ENCODE assay signal across 29 cellular contexts in genomic region chr10:91684841-91685240, GRCh38. TPM values are rescaled to one million over a fixed set of nuclear protein-coding genes. Genes with fewer than 3 reads are reported as not detected.
DNase-seq lines count a peak whose midpoint lies in the region; ATAC-seq, FAIRE-seq and TF ChIP-seq lines count a peak whose summit lies in the region.
"Had no signal": no experiment of that assay in that cellular context is flagged by ENCODE, and none has a peak within 500 bp of the region (broad histone marks: within the 10 kb centered on the region; RNA-seq: fewer than 3 reads in every experiment).

No MANE protein-coding gene starts in this region.

- FAIRE-seq in urothelium cell line (lab: Jason Lieb, UNC) = no peak
- FAIRE-seq: D721Med, G401.6, GM12878 had no signal

- H3K4me1 ChIP-seq in adrenal gland (replicated peaks in 1 of 2) = peaks cover 0 to 11% of the 10 kb centered on the region in 2 donors

- DNase-seq in HCEC 1CT (peak; percentile 60), MG63 (peak; percentile 51), urothelium cell line (ENCODE audit: low spot score) (no peak), adrenal gland (no peak)
- DNase-seq: AML-193; CD4-positive, alpha-beta T cell; H7; Karpas-422; MV-4-11; NCI-H1105 treated with DMSO at 0.1 percent for 48 hours; NCI-H146; NCI-H1930; NCI-H2107; NCI-H446; NCI-H526; NCI-H82; NK-92 treated with Interleukin-12 subunit alpha and Interleukin-12 subunit beta, amount 100 ng/mL, for 24 hours; PC-9; RPMI8226; SHP77; T-cell had no signal

- H3K27me3 ChIP-seq in MG63 (no peaks in the 10 kb centered on the region), adrenal gland (no peaks in the 10 kb centered on the region)
- H3K27me3 ChIP-seq: BLaER1 treated with 17β-estradiol and CSF1 and Interleukin-3, amounts not matched to agents 10 nM and 100 nM had no signal

- no peaks in the 10 kb centered on the region for H3K27me3 Mint-ChIP-seq in activated T-helper 17 cell treated with anti-CD3 and anti-CD28 coated beads, Interleukin-2, amount 50 U/mL, for 72 hours
- H3K27me3 Mint-ChIP-seq: CD4-positive, alpha-beta T cell had no signal

- ATAC-seq in activated T-helper 17 cell treated with anti-CD3 and anti-CD28 coated beads, Interleukin-2, amount 50 U/mL, for 72 hours (replicated peaks) = peak; percentile 34
- ATAC-seq in GM19328 (IDR thresholded peaks at IDR 0.05; ENCODE audit: unreplicated experiment) (no peak), GM21367 (IDR thresholded peaks at IDR 0.05; ENCODE audit: unreplicated experiment) (no peak)
- ATAC-seq: GM12878, T-cell had no signal

- no peak overlapping the region for H3K4me3 Mint-ChIP-seq in activated T-helper 17 cell treated with anti-CD3 and anti-CD28 coated beads, Interleukin-2, amount 50 U/mL, for 72 hours
- H3K4me3 Mint-ChIP-seq: CD4-positive, alpha-beta T cell; T-cell had no signal

- no peak for TF ChIP-seq CTCF in adrenal gland (IDR thresholded peaks at IDR 0.05)

- no peaks in the 10 kb centered on the region for H3K9me3 Mint-ChIP-seq in activated T-helper 17 cell treated with anti-CD3 and anti-CD28 coated beads, Interleukin-2, amount 50 U/mL, for 72 hours
- H3K9me3 Mint-ChIP-seq: CD4-positive, alpha-beta T cell; T-cell had no signal

- WGBS in adrenal gland, 4 donors = 43 to 79% (median 72%) methylated on average over 2 of the region's 2 CpGs

- no peak overlapping the region for H3K27ac Mint-ChIP-seq in activated T-helper 17 cell treated with anti-CD3 and anti-CD28 coated beads, Interleukin-2, amount 50 U/mL, for 72 hours
- H3K27ac Mint-ChIP-seq: CD4-positive, alpha-beta T cell; T-cell had no signal

- no peak for TF ChIP-seq POLR2A in adrenal gland (IDR thresholded peaks at IDR 0.05)

- H3K9me3 ChIP-seq in MG63 (no peaks in the 10 kb centered on the region), adrenal gland (replicated peaks in 1 of 3) (no peaks in the 10 kb centered on the region)
- H3K9me3 ChIP-seq: A549; BLaER1 treated with 17β-estradiol and CSF1 and Interleukin-3, amounts not matched to agents 10 nM and 100 nM had no signal

- no peaks in the 10 kb centered on the region for H3K36me3 Mint-ChIP-seq in activated T-helper 17 cell treated with anti-CD3 and anti-CD28 coated beads, Interleukin-2, amount 50 U/mL, for 72 hours (ENCODE audit: low read depth)
- H3K36me3 Mint-ChIP-seq: T-cell had no signal

- H3K4me1 Mint-ChIP-seq in activated T-helper 17 cell treated with anti-CD3 and anti-CD28 coated beads, Interleukin-2, amount 50 U/mL, for 72 hours = peaks cover 10% of the 10 kb centered on the region
- H3K4me1 Mint-ChIP-seq: T-cell had no signal

- no peak overlapping the region for H3K27ac ChIP-seq in adrenal gland
- H3K27ac ChIP-seq: BLaER1 treated with 17β-estradiol and CSF1 and Interleukin-3, amounts not matched to agents 10 nM and 100 nM; PC-9 had no signal

- H3K4me3 ChIP-seq in MG63 = no peak overlapping the region
- no peak overlapping the region for H3K4me3 ChIP-seq in adrenal gland
- H3K4me3 ChIP-seq: A549; BLaER1 treated with 17β-estradiol and CSF1 and Interleukin-3, amounts not matched to agents 10 nM and 100 nM; GM12878; PC-9 had no signal

- H3K36me3 ChIP-seq in MG63 (no peaks in the 10 kb centered on the region), adrenal gland (replicated peaks in 1 of 2) (no peaks in the 10 kb centered on the region)
- H3K36me3 ChIP-seq: BLaER1 treated with 17β-estradiol and CSF1 and Interleukin-3, amounts not matched to agents 10 nM and 100 nM had no signal

- intact Hi-C loops in adrenal gland (cut with DNase I) = no loop called here

RNA-seq across cellular contexts. Expression of gene PPP1R3C, which starts 52.0 kb away (rescaled TPM):
- 12.7 and 16.0 TPM in 2 replicates for total RNA-seq in MG63 (2014; rRNA removed; shearing (Covaris generic); ENCODE audit: low replicate concordance)
- under 1 TPM in 1 of 2 donors, not detected in 1; 0.64 TPM for total RNA-seq in activated T-helper 17 cell treated with anti-CD3 and anti-CD28 coated beads, Interleukin-2, amount 50 U/mL, for 72 hours
- 10 to 100 TPM; 10.9 to 52.9 (median 22.5) TPM for total RNA-seq in adrenal gland
- 10 to 100 TPM in 2 of 3 donors, 1 to 10 TPM in 1; 7.8 to 13.7 (median 11.7) TPM for polyA plus RNA-seq in adrenal gland
- total RNA-seq: CD4-positive, alpha-beta T cell; GM12878 had no signal

Comparison
In these comparisons a context has a peak if more than half of its experiments do, and no peak if none do; other contexts are left out.
1. DNase-seq: peak in HCEC 1CT (single experiment) and MG63 (single experiment); none in urothelium cell line (single experiment) and adrenal gland (0 of 7).